ENCODE assay signal across 8 cellular contexts in the genomic region with DNA sequence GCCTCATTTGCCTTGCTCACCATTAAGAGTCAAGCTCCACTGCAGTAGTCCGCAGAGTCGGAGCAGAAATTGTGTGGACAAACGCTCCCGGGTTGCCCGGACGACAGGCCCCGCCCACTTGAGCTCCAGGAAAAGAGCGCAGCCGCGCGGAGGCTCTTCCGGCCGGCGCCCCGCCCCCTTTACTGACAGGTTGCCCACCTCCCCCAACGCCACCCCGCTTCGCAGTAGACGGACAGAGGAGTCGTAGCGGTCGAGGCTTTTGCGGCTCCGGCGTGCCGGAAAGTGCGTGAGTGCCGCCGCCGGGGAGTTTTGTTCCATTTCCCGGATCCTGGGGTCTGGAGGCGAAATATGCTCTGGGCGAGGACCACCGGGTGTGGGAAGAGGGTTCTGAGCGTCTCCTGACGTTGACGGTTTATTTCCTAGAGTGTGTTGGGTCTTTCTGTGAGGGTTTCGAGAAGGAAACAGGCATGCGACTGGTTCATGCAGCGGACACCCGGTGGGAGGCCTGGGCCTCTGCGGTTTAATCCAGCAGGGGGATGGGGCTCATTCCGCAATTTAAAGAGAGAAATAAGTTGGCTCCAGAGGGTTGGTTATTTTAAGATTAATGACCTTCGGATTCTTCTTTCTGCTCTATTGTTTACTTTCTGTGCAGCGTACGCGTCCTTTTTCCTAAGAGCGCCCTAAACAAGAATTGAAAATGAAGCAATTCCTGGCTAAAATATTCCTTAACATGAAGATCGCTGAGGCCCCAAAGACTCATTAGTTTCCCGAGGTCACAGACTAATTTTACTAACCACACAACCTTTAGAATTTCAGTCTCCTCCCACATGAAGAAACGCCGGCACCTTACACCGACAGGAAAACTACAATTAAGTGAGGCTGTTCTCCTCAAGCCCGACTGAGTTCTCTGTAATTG. TPM values are rescaled to one million over a fixed set of nuclear protein-coding genes. Genes with fewer than 3 reads are reported as not detected.
DNase-seq lines count a peak whose midpoint lies in the region; ATAC-seq, FAIRE-seq and TF ChIP-seq lines count a peak whose summit lies in the region.

A gene with protein sequence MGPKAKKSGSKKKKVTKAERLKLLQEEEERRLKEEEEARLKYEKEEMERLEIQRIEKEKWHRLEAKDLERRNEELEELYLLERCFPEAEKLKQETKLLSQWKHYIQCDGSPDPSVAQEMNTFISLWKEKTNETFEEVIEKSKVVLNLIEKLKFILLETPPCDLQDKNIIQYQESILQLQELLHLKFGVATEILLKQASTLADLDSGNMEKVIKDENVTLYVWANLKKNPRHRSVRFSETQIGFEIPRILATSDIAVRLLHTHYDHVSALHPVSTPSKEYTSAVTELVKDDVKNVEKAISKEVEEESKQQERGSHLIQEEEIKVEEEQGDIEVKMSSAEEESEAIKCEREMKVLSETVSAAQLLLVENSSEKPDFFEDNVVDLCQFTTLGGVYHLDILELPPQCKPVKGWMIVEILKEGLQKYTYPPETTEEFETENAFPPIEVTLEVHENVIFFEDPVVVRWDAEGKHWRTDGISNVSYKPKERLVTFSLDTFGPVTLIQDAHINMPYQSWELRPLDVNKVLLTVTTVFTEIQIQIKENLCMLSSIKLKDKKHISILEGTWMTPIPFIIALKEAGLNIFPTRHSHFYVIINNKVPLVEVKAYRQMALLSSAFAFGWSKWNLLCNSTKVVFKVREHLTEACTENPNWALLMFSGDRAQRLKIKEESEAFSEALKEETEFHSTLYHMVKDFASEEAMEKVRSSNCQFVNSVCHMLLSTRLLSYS (minus strand): TSS at position 105 of the 916 bp plus-strand sequence. CDS start 82 bp downstream, at position 23.
A gene with protein sequence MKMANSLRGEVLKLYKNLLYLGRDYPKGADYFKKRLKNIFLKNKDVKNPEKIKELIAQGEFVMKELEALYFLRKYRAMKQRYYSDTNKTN (plus strand): TSS at position 182 of the 916 bp plus-strand sequence. CDS start 8,720 bp downstream, outside the sequence.

- peak; percentile 95 for ATAC-seq in GM18909 (IDR thresholded peaks at IDR 0.05; ENCODE audit: poor library complexity, unreplicated experiment)
- ATAC-seq in HG03159 (IDR thresholded peaks at IDR 0.05; ENCODE audit: unreplicated experiment) = peak; percentile 94

- no peak for TF ChIP-seq CTCF in WI38 (IDR thresholded peaks at IDR 0.05; ENCODE audit: low read depth, low read length)
- no peak for TF ChIP-seq CTCF in bronchial epithelial cell (IDR thresholded peaks at IDR 0.05; ENCODE audit: insufficient read depth, low read length, severe bottlenecking)

- DNase-seq in AG08395 (ENCODE audit: low spot score) (peak; percentile 96), NCI-H2227 (lab: John Stamatoyannopoulos, UW; ENCODE audit: unreplicated experiment) (peak; percentile 95), bronchial epithelial cell (ENCODE audit: low read depth) (peak; percentile 85), iPS-NIHi11 (ENCODE audit: low spot score) (peak; percentile 95)

- H3K36me3 ChIP-seq in bronchial epithelial cell (ENCODE audit: control insufficient read depth, insufficient read depth, low read length) = no peaks in the 10 kb centered on the region

- FAIRE-seq in bronchial epithelial cell (lab: Jason Lieb, UNC) = no peak

- peak within 1 kb of the TSS in 20 of 21 experiments; percentile 74 to 95 (median 90) for H3K27ac ChIP-seq in skin epidermis

- H3K4me3 ChIP-seq in WI38 (ENCODE audit: low read depth, low read length) (peak within 1 kb of the TSS; percentile 85), bronchial epithelial cell (ENCODE audit: low read depth, low read length) (peak within 1 kb of the TSS; percentile 92), skin epidermis (peak within 1 kb of the TSS; percentile 69 to 89 (median 77))

- no peaks in the 10 kb centered on the region for H3K27me3 ChIP-seq in bronchial epithelial cell (ENCODE audit: control insufficient read depth, insufficient read depth, low read length)

RNA-seq across cellular contexts. Expression of the first gene that starts in this region (rescaled TPM):
- total RNA-seq in bronchial epithelial cell = 0.13 TPM in 1 of 2 replicates, not detected in the other

RNA-seq across cellular contexts. Expression of the second gene that starts in this region (rescaled TPM):
- total RNA-seq in bronchial epithelial cell = 7.9 and 10.8 TPM in 2 replicates

Comparison
In these comparisons a context has a peak if more than half of its experiments do, and no peak if none do; other contexts are left out.
1. Peak in every context shown above with its lines: DNase-seq, ATAC-seq, H3K4me3 ChIP-seq and H3K27ac ChIP-seq.